8 cellular contexts compared by ENCODE assay signal in genomic region chr19:52897149-52897935, GRCh38. TPM values are rescaled to one million over a fixed set of nuclear protein-coding genes. Genes with fewer than 3 reads are reported as not detected.
DNase-seq lines count a peak whose midpoint lies in the region; ATAC-seq, FAIRE-seq and TF ChIP-seq lines count a peak whose summit lies in the region.

Gene ZNF320, minus strand, starts transcription at chr19:52897635. Its CDS starts 7,380 bp downstream, at chr19:52890255.

- TF ChIP-seq EP300 in suprapubic skin (IDR thresholded peaks at IDR 0.05): no peak

- peak within 1 kb of the TSS; percentile 98 for H3K27ac ChIP-seq in HUES48 (ENCODE audit: low read depth, low read length)
- peak within 1 kb of the TSS; percentile 68 for H3K27ac ChIP-seq in RWPE2 (ENCODE audit: poor library complexity, severe bottlenecking)
- peak within 1 kb of the TSS; percentile 95 for H3K27ac ChIP-seq in suprapubic skin

- FAIRE-seq in frontal cortex (lab: Jason Lieb, UNC): peak; percentile 6

- peaks cover 9% of the 10 kb centered on the region; the same call in 1 of the 2 replicates for H3K4me1 ChIP-seq in Caco-2
- peaks cover 7% of the 10 kb centered on the region; the same call in 1 of the 2 replicates for H3K4me1 ChIP-seq in HUES48 (ENCODE audit: control insufficient read depth, insufficient read depth, low read length)
- H3K4me1 ChIP-seq in RWPE2 (ENCODE audit: insufficient read depth, poor library complexity, severe bottlenecking): no peaks in the 10 kb centered on the region
- H3K4me1 ChIP-seq in suprapubic skin: peaks cover 15% of the 10 kb centered on the region

- H3K4me3 ChIP-seq in Caco-2 (ENCODE audit: low read depth, low read length) (peak within 1 kb of the TSS; percentile 73), HUES48 (ENCODE audit: low read depth, low read length) (peak within 1 kb of the TSS; percentile 95), RWPE2 (ENCODE audit: severe bottlenecking) (peak within 1 kb of the TSS; percentile 49), suprapubic skin (peak within 1 kb of the TSS; percentile 86)

- POLR2A ChIA-PET in Caco-2 (lab: Charles Lee): interaction anchor here (0.5 to 0.6 kb wide), 2 partner anchors 170 to 602 kb away, joined by 3 to 4 read pairs; no protein-coding TSS in a partner anchor

- peak; percentile 96 for DNase-seq in Caco-2
- DNase-seq in RWPE2 (ENCODE audit: low spot score): peak; percentile 88
- peak; percentile 89 for DNase-seq in activated gamma-delta T cell treated with anti-CD3 and anti-CD28 coated beads, Interleukin-2, amount 50 U/mL, for 16 hours (ENCODE audit: low read depth)
- DNase-seq in frontal cortex (ENCODE audit: low spot score in 2 of 2): peak; percentile 85 to 98
- peak; percentile 74 to 98 (median 93) for DNase-seq in nucleus accumbens (lab: John Stamatoyannopoulos, UW)
- peak; percentile 98 for DNase-seq in suprapubic skin (ENCODE audit: low spot score in 2 of 2)

- H3K27me3 ChIP-seq in Caco-2 (replicated peaks; ENCODE audit: control insufficient read depth, insufficient read depth, low read length): no peaks in the 10 kb centered on the region
- H3K27me3 ChIP-seq in HUES48 (ENCODE audit: control insufficient read depth, insufficient read depth, low read length): no peaks in the 10 kb centered on the region
- no peaks in the 10 kb centered on the region for H3K27me3 ChIP-seq in RWPE2 (ENCODE audit: insufficient read depth, poor library complexity, severe bottlenecking)
- no peaks in the 10 kb centered on the region for H3K27me3 ChIP-seq in suprapubic skin

- H3K9me3 ChIP-seq in Caco-2 (peaks cover 12% of the 10 kb centered on the region), HUES48 (ENCODE audit: control insufficient read depth, insufficient read depth, low read length) (no peaks in the 10 kb centered on the region), RWPE2 (ENCODE audit: severe bottlenecking) (peaks cover 2% of the 10 kb centered on the region), suprapubic skin (no peaks in the 10 kb centered on the region)

- H3K36me3 ChIP-seq in Caco-2 (ENCODE audit: control insufficient read depth, insufficient read depth, low read length) (no peaks in the 10 kb centered on the region; the same call in 1 of the 2 replicates), HUES48 (ENCODE audit: control insufficient read depth, insufficient read depth, low read length) (peaks cover 17% of the 10 kb centered on the region), RWPE2 (ENCODE audit: low read depth) (peaks cover 8% of the 10 kb centered on the region), suprapubic skin (peaks cover 7% of the 10 kb centered on the region)

- H3K27ac Mint-ChIP-seq in Caco-2 (ENCODE audit: unreplicated experiment): peak within 1 kb of the TSS; percentile 95

- 3% methylated on average over 45 of the region's 56 CpGs for WGBS in suprapubic skin

- CTCF ChIA-PET in Caco-2 (lab: Charles Lee): no interaction called here

- ATAC-seq in GM21381 (IDR thresholded peaks at IDR 0.05; ENCODE audit: unreplicated experiment): peak; percentile 90
- ATAC-seq in RWPE2 (ENCODE audit: low read depth): peak; percentile 98

- H3K9ac ChIP-seq in HUES48 (ENCODE audit: low read depth, low read length): peak within 1 kb of the TSS; percentile 87

- peaks cover 5% of the 10 kb centered on the region for H3K4me1 Mint-ChIP-seq in Caco-2 (ENCODE audit: low read depth, unreplicated experiment)

- H3K9me3 Mint-ChIP-seq in Caco-2 (ENCODE audit: unreplicated experiment): no peaks in the 10 kb centered on the region

- H3K36me3 Mint-ChIP-seq in Caco-2 (ENCODE audit: insufficient read depth, unreplicated experiment): peaks cover 38% of the 10 kb centered on the region

- TF ChIP-seq POLR2A in suprapubic skin (IDR thresholded peaks at IDR 0.05): peak in 1 of 2 donors; percentile 28

- intact Hi-C loops in Caco-2 (cut with micrococcal nuclease; ENCODE audit: unreplicated experiment): loop anchor here (2.0 kb wide), 1 partner anchor 25 kb away; the partner anchor contains the start of gene ZNF888

- H3K4me3 Mint-ChIP-seq in Caco-2 (ENCODE audit: unreplicated experiment): peak within 1 kb of the TSS; percentile 87

- H3K27me3 Mint-ChIP-seq in Caco-2 (ENCODE audit: insufficient read depth, unreplicated experiment): no peaks in the 10 kb centered on the region

- TF ChIP-seq CTCF in Caco-2 (IDR thresholded peaks at IDR 0.05; ENCODE audit: insufficient read depth in 1 of 2, low read depth in 1 of 2, low read length in 1 of 2, severe bottlenecking in 1 of 2, unreplicated experiment in 1 of 2): no peak
- TF ChIP-seq CTCF in RWPE2 (IDR thresholded peaks at IDR 0.05; ENCODE audit: poor library complexity, severe bottlenecking): no peak
- TF ChIP-seq CTCF in suprapubic skin (IDR thresholded peaks at IDR 0.05): no peak

- BruUV-seq in Caco-2 (replicated peaks; lab: Mats Ljungman, UMichigan): TSS peak; percentile 68

RNA-seq across cellular contexts. Expression of gene ZNF320, which starts in this region (rescaled TPM):
- total RNA-seq in Caco-2 (2022) (14.7 and 15.5 TPM in 2 replicates), frontal cortex (32.2 TPM), suprapubic skin (10 to 100 TPM in 2 of 4 donors, 1 to 10 TPM in 2; 5.3 to 29.3 (median 11.3) TPM)

Comparison
In these comparisons a context has a peak if more than half of its experiments do, and no peak if none do; other contexts are left out.
1. Peak in every context shown above with its lines: DNase-seq, ATAC-seq, H3K4me3 ChIP-seq and H3K27ac ChIP-seq.